22 cellular contexts compared by ENCODE assay signal in the genomic region with DNA sequence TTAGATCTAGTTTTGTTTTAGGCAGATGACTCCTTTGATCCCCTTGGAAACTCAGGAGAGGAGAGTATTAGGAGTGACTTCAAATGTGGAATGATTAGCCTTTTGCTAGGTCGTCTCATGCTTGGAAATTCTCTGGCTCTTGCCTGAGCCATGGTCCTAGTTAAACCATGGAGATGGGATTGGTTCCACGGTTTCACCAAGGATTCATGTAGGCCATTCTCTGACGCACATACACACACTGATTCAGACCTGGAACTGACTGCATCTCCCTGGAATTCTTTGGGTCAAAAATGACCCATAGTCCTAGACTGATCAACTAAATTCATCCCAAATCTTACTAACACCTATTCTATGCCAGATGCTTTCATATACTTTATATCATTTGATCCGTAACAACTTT.
"Had no signal": no experiment of that assay in that cellular context is flagged by ENCODE, and none has a peak within 500 bp of the region (broad histone marks: within the 10 kb centered on the region; RNA-seq: fewer than 3 reads in every experiment).

No MANE protein-coding gene starts in this region.

- H3K9me3 Mint-ChIP-seq: activated naive CD4-positive, alpha-beta T cell treated with anti-CD3 and anti-CD28 coated beads for 36 hours; activated naive CD8-positive, alpha-beta T cell treated with anti-CD3 and anti-CD28 coated beads, Interleukin-2, amount 10 ng/mL, durations not matched to agents 7 days and 5 days; effector memory CD8-positive, alpha-beta T cell; natural killer cell treated with Interleukin-12 subunit alpha and Interleukin-12 subunit beta and Interleukin-15 and Interleukin-18, amount 100 ng/mL, for 72 hours; stimulated activated memory B cell treated with anti-CD40 and anti-IgM and Interleukin-4, amounts not matched to agents 10 μg/mL and 1 μg/mL and 100 μg/mL, for 72 hours had no signal

- ATAC-seq: effector memory CD8-positive, alpha-beta T cell; left ventricle myocardium superior; natural killer cell treated with Interleukin-12 subunit alpha and Interleukin-12 subunit beta and Interleukin-15 and Interleukin-18, amount 100 ng/mL, for 72 hours; pancreas; psoas muscle; right cardiac atrium; stimulated activated memory B cell treated with anti-CD40 and anti-IgM and Interleukin-4, amounts not matched to agents 10 μg/mL and 1 μg/mL and 100 μg/mL, for 72 hours had no signal

- H3K4me1 ChIP-seq: colonic mucosa, pancreas, psoas muscle had no signal

- H3K27ac ChIP-seq: colonic mucosa, dorsolateral prefrontal cortex, neutrophil, pancreas, psoas muscle, skin epidermis, thoracic aorta, upper lobe of left lung had no signal

- H3K36me3 ChIP-seq: colonic mucosa, pancreas, thoracic aorta had no signal

- H3K27me3 Mint-ChIP-seq: activated naive CD8-positive, alpha-beta T cell treated with anti-CD3 and anti-CD28 coated beads, Interleukin-2, amount 10 ng/mL, durations not matched to agents 7 days and 5 days; effector memory CD8-positive, alpha-beta T cell; natural killer cell treated with Interleukin-12 subunit alpha and Interleukin-12 subunit beta and Interleukin-15 and Interleukin-18, amount 100 ng/mL, for 72 hours; stimulated activated memory B cell treated with anti-CD40 and anti-IgM and Interleukin-4, amounts not matched to agents 10 μg/mL and 1 μg/mL and 100 μg/mL, for 72 hours had no signal

- H3K4me3 ChIP-seq: colonic mucosa, dorsolateral prefrontal cortex, pancreas, psoas muscle, skin epidermis, thoracic aorta, upper lobe of left lung had no signal

- DNase-seq: activated naive CD4-positive, alpha-beta T cell treated with anti-CD3 and anti-CD28 coated beads for 36 hours; activated naive CD8-positive, alpha-beta T cell treated with anti-CD3 and anti-CD28 coated beads, Interleukin-2, amount 10 ng/mL, durations not matched to agents 7 days and 5 days; activated T-cell treated with anti-CD3 and anti-CD28 coated beads, Interleukin-2, amount 50 U/mL, for 48 hours; amniotic stem cell; colonic mucosa; dorsolateral prefrontal cortex; effector memory CD8-positive, alpha-beta T cell; head of caudate nucleus; left ventricle myocardium superior; mammary epithelial cell; pancreas; psoas muscle; right cardiac atrium; T-helper 1 cell; T-helper 9 cell; upper lobe of left lung had no signal

- H3K27ac Mint-ChIP-seq: activated naive CD4-positive, alpha-beta T cell treated with anti-CD3 and anti-CD28 coated beads for 36 hours; activated naive CD8-positive, alpha-beta T cell treated with anti-CD3 and anti-CD28 coated beads, Interleukin-2, amount 10 ng/mL, durations not matched to agents 7 days and 5 days; effector memory CD8-positive, alpha-beta T cell; mesothelial cell of epicardium; natural killer cell treated with Interleukin-12 subunit alpha and Interleukin-12 subunit beta and Interleukin-15 and Interleukin-18, amount 100 ng/mL, for 72 hours; stimulated activated memory B cell treated with anti-CD40 and anti-IgM and Interleukin-4, amounts not matched to agents 10 μg/mL and 1 μg/mL and 100 μg/mL, for 72 hours had no signal

- H3K4me3 Mint-ChIP-seq: activated naive CD4-positive, alpha-beta T cell treated with anti-CD3 and anti-CD28 coated beads for 36 hours; activated naive CD8-positive, alpha-beta T cell treated with anti-CD3 and anti-CD28 coated beads, Interleukin-2, amount 10 ng/mL, durations not matched to agents 7 days and 5 days; effector memory CD8-positive, alpha-beta T cell; mesothelial cell of epicardium; natural killer cell treated with Interleukin-12 subunit alpha and Interleukin-12 subunit beta and Interleukin-15 and Interleukin-18, amount 100 ng/mL, for 72 hours; stimulated activated memory B cell treated with anti-CD40 and anti-IgM and Interleukin-4, amounts not matched to agents 10 μg/mL and 1 μg/mL and 100 μg/mL, for 72 hours had no signal

- H3K9me3 ChIP-seq: colonic mucosa, neutrophil, pancreas, psoas muscle, thoracic aorta, upper lobe of left lung had no signal

- H3K27me3 ChIP-seq: colonic mucosa, dorsolateral prefrontal cortex, neutrophil, pancreas, upper lobe of left lung had no signal

- H3K4me1 Mint-ChIP-seq: activated naive CD8-positive, alpha-beta T cell treated with anti-CD3 and anti-CD28 coated beads, Interleukin-2, amount 10 ng/mL, durations not matched to agents 7 days and 5 days; mesothelial cell of epicardium; stimulated activated memory B cell treated with anti-CD40 and anti-IgM and Interleukin-4, amounts not matched to agents 10 μg/mL and 1 μg/mL and 100 μg/mL, for 72 hours had no signal
